Comparison of ENCODE assay signal across 30 cellular contexts in genomic region chr10:115845958-115846357, GRCh38.
"Had no signal": no experiment of that assay in that cellular context is flagged by ENCODE, and none has a peak within 500 bp of the region (broad histone marks: within the 10 kb centered on the region; RNA-seq: fewer than 3 reads in every experiment).

No MANE protein-coding gene starts in this region.

- H3K9me3 ChIP-seq: colonic mucosa, esophagus squamous epithelium had no signal

- H3K4me1 ChIP-seq: colonic mucosa, esophagus squamous epithelium had no signal

- H3K36me3 ChIP-seq: brain microvascular endothelial cell, colonic mucosa, esophagus squamous epithelium, WERI-Rb-1 had no signal

- H3K27ac ChIP-seq: brain microvascular endothelial cell, colonic mucosa, epithelial cell of prostate, esophagus squamous epithelium, WERI-Rb-1 had no signal

- ATAC-seq: activated CD4-positive, CD25-positive, alpha-beta regulatory T cell treated with anti-CD3 and anti-CD28 coated beads, Interleukin-2, amount 50 U/mL, for 24 hours; activated naive CD4-positive, alpha-beta T cell treated with anti-CD3 and anti-CD28 coated beads, Interleukin-2, amount 50 U/mL, for 72 hours; activated T-cell treated with anti-CD3 and anti-CD28 coated beads, Interleukin-2, amount 50 U/mL, for 72 hours; T-cell had no signal

- H3K4me3 ChIP-seq: colonic mucosa, esophagus squamous epithelium had no signal

- DNase-seq: activated B cell treated with CpG ODN at 0.5 μM for 24 hours; activated CD4-positive, alpha-beta memory T cell treated with anti-CD3 and anti-CD28 coated beads, Interleukin-2, amount 10 ng/mL, durations not matched to agents 7 days and 5 days; activated CD4-positive, alpha-beta T cell treated with anti-CD3 and anti-CD28 coated beads, Interleukin-2, amount 10 ng/mL, durations not matched to agents 24 days and 14 days; activated CD4-positive, alpha-beta T cell treated with anti-CD3 and anti-CD28 coated beads, Interleukin-2, amount 50 U/mL, for 4 hours; activated CD8-positive, alpha-beta memory T cell treated with anti-CD3 and anti-CD28 coated beads, Interleukin-2, amount 50 U/mL, for 48 hours; activated gamma-delta T cell; activated naive CD4-positive, alpha-beta T cell; activated naive CD4-positive, alpha-beta T cell treated with anti-CD3 and anti-CD28 coated beads, Interleukin-2, amount 10 ng/mL, durations not matched to agents 7 days and 5 days; activated naive CD8-positive, alpha-beta T cell treated with anti-CD3 and anti-CD28 coated beads, Interleukin-2, amount 10 ng/mL, durations not matched to agents 7 days and 5 days; activated T-cell treated with anti-CD3 and anti-CD28 coated beads for 4 hours; activated T-cell treated with anti-CD3 and anti-CD28 coated beads, Interleukin-2, amount 50 U/mL, for 24 hours; activated T-cell treated with anti-CD3 and anti-CD28 coated beads, Interleukin-2, amount 50 U/mL, for 72 hours; amniotic stem cell; anterior cingulate cortex; brain microvascular endothelial cell; caudate nucleus; colonic mucosa; effector CD8-positive, alpha-beta T cell; esophagus squamous epithelium; head of caudate nucleus; T-cell; T1000; WERI-Rb-1 had no signal

- H3K27me3 ChIP-seq: brain microvascular endothelial cell, colonic mucosa, esophagus squamous epithelium had no signal

- FAIRE-seq: astrocyte, endometrium, endothelial cell of umbilical vein, frontal cortex had no signal
